Comparison of ENCODE assay signal across 16 cellular contexts in the genomic region with DNA sequence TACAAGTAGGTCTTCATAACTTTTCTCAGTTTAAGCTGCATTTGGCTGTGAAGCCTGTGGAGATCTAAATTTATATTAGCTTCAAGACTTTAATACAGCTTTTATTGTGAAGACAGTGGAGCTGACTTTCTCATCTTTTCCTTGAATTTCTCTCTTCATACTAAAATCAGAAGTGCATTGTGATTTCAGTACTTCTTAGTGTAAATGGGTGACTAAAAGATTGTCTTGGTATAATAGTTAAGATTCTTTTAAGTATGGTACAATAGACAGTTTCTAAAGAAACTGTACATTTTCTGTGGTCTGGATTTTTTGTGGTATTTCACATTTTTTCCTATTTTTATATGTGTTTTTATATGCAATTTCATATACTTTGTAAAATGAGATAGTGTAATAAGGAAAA. TPM values are rescaled to one million over a fixed set of nuclear protein-coding genes. Genes with fewer than 3 reads are reported as not detected.
DNase-seq lines count a peak whose midpoint lies in the region; ATAC-seq, FAIRE-seq and TF ChIP-seq lines count a peak whose summit lies in the region.
"Had no signal": no experiment of that assay in that cellular context is flagged by ENCODE, and none has a peak within 500 bp of the region (broad histone marks: within the 10 kb centered on the region; RNA-seq: fewer than 3 reads in every experiment).

No MANE protein-coding gene starts in this region.

- ATAC-seq in T-helper 17 cell (no peak), pancreas (no peak), GM19467 (IDR thresholded peaks at IDR 0.05; ENCODE audit: unreplicated experiment) (no peak)
- ATAC-seq: GM12878 had no signal

- H3K4me1 ChIP-seq in pancreas: no peaks in the 10 kb centered on the region

- H3K27me3 ChIP-seq in pancreas: no peaks in the 10 kb centered on the region

- intact Hi-C loops in pancreas (cut with DNase I): no loop called here

- DNase-seq in activated T-cell treated with anti-CD3 and anti-CD28 coated beads, Interleukin-2, amount 50 U/mL, for 24 hours: no peak
- DNase-seq in activated T-cell treated with anti-CD3 and anti-CD28 coated beads for 4 hours (no peak), T-helper 17 cell (no peak), pancreas (no peak), immature natural killer cell (no peak)
- DNase-seq: C1 segment of cervical spinal cord; Calu3; CD4-positive, alpha-beta T cell; DMS 273 treated with DMSO at 0.1 percent for 48 hours; GM23248 had no signal

- H3K36me3 ChIP-seq in pancreas: peaks cover 0 to 6% (median 5%) of the 10 kb centered on the region in 3 donors

- FAIRE-seq in A204.1 (lab: Jason Lieb, UNC): peak; percentile 61
- peak; percentile 26 for FAIRE-seq in pancreas (lab: Jason Lieb, UNC)
- FAIRE-seq: GM12878, GM18507, H54 had no signal

- H3K4me3 Mint-ChIP-seq in activated T-cell treated with anti-CD3 and anti-CD28 coated beads, Interleukin-2, amount 50 U/mL, for 24 hours: no peak overlapping the region
- H3K4me3 Mint-ChIP-seq in T-helper 17 cell (no peak overlapping the region), immature natural killer cell (no peak overlapping the region)
- H3K4me3 Mint-ChIP-seq: B cell; CD4-positive, alpha-beta T cell had no signal

- H3K27ac Mint-ChIP-seq in activated T-cell treated with anti-CD3 and anti-CD28 coated beads, Interleukin-2, amount 50 U/mL, for 24 hours: peak overlapping the region; percentile 80
- H3K27ac Mint-ChIP-seq in T-helper 17 cell: peak overlapping the region; percentile 2
- no peak overlapping the region for H3K27ac Mint-ChIP-seq in immature natural killer cell
- H3K27ac Mint-ChIP-seq: B cell; CD4-positive, alpha-beta T cell had no signal

- H3K36me3 Mint-ChIP-seq in activated T-cell treated with anti-CD3 and anti-CD28 coated beads, Interleukin-2, amount 50 U/mL, for 24 hours (ENCODE audit: low read depth): peaks cover 81% of the 10 kb centered on the region
- peaks cover 14% of the 10 kb centered on the region for H3K36me3 Mint-ChIP-seq in T-helper 17 cell (ENCODE audit: low read depth)
- H3K36me3 Mint-ChIP-seq in immature natural killer cell: peaks cover 9 to 30% (median 21%) of the 10 kb centered on the region in 3 donors

- H3K9me3 Mint-ChIP-seq in activated T-cell treated with anti-CD3 and anti-CD28 coated beads, Interleukin-2, amount 50 U/mL, for 24 hours: no peaks in the 10 kb centered on the region
- H3K9me3 Mint-ChIP-seq in immature natural killer cell: no peaks in the 10 kb centered on the region
- H3K9me3 Mint-ChIP-seq: CD4-positive, alpha-beta T cell had no signal

- H3K27ac ChIP-seq in pancreas: no peak overlapping the region
- H3K27ac ChIP-seq: GM23248 had no signal

- H3K9me3 ChIP-seq in T-helper 17 cell (ENCODE audit: control insufficient read depth, low read length, poor library complexity, severe bottlenecking) (no peaks in the 10 kb centered on the region), pancreas (no peaks in the 10 kb centered on the region)

- H3K4me3 ChIP-seq in pancreas: no peak overlapping the region
- H3K4me3 ChIP-seq: GM12878, GM23248 had no signal

- TF ChIP-seq CTCF in pancreas (IDR thresholded peaks at IDR 0.05): no peak

- peaks cover 19% of the 10 kb centered on the region for H3K4me1 Mint-ChIP-seq in activated T-cell treated with anti-CD3 and anti-CD28 coated beads, Interleukin-2, amount 50 U/mL, for 24 hours (ENCODE audit: low read depth)
- H3K4me1 Mint-ChIP-seq in T-helper 17 cell (peaks cover 11% of the 10 kb centered on the region), immature natural killer cell (peaks cover 0 to 13% of the 10 kb centered on the region in 2 donors)
- H3K4me1 Mint-ChIP-seq: B cell had no signal

- H3K27me3 Mint-ChIP-seq in activated T-cell treated with anti-CD3 and anti-CD28 coated beads, Interleukin-2, amount 50 U/mL, for 24 hours: no peaks in the 10 kb centered on the region
- no peaks in the 10 kb centered on the region for H3K27me3 Mint-ChIP-seq in T-helper 17 cell
- H3K27me3 Mint-ChIP-seq in immature natural killer cell (ENCODE audit: low read depth in 3 of 3): peaks cover 0 to 3% (median 0%) of the 10 kb centered on the region in 3 donors
- H3K27me3 Mint-ChIP-seq: B cell; CD4-positive, alpha-beta T cell had no signal

RNA-seq across cellular contexts. Expression of gene DDX21, which starts 21.0 kb away (rescaled TPM):
- total RNA-seq in T-helper 17 cell (100 to 1,000 TPM; 130 to 134 TPM), pancreas (10 to 100 TPM; 20.4 to 43.3 (median 29.5) TPM)
- polyA plus RNA-seq in pancreas (10 to 100 TPM; 11.1 to 16.2 TPM), immature natural killer cell (10 to 100 TPM in 2 of 3 donors, 1 to 10 TPM in 1; 8.9 to 14.6 (median 12.6) TPM)

RNA-seq across cellular contexts. Expression of gene DDX50, which starts 33.9 kb away (rescaled TPM):
- 10 to 100 TPM; 37.6 to 40.8 TPM for total RNA-seq in T-helper 17 cell
- 10 to 100 TPM; 14.3 to 27.9 (median 18.8) TPM for total RNA-seq in pancreas
- polyA plus RNA-seq in pancreas: 10 to 100 TPM in 1 of 2 donors, 1 to 10 TPM in 1; 9.1 to 18.2 TPM
- 10 to 100 TPM; 29.6 to 53.9 (median 32.5) TPM for polyA plus RNA-seq in immature natural killer cell

RNA-seq across cellular contexts. Expression of gene KIFBP, which starts 53.6 kb away (rescaled TPM):
- total RNA-seq in T-helper 17 cell (1 to 10 TPM; 4.6 to 5.5 TPM), pancreas (10 to 100 TPM in 1 of 6 donors, 1 to 10 TPM in 5; 5.5 to 10.9 (median 6.5) TPM)
- polyA plus RNA-seq in pancreas (10 to 100 TPM in 1 of 2 donors, 1 to 10 TPM in 1; 6.7 to 16.4 TPM), immature natural killer cell (1 to 10 TPM; 1.7 to 4.3 (median 2.8) TPM)

Comparison
In these comparisons a context has a peak if more than half of its experiments do, and no peak if none do; other contexts are left out.
1. H3K27ac Mint-ChIP-seq: peak in activated T-cell treated with anti-CD3 and anti-CD28 coated beads, Interleukin-2, amount 50 U/mL, for 24 hours (single experiment) and T-helper 17 cell (single experiment); none in immature natural killer cell (0 of 6).